Comparison of ENCODE assay signal across 27 cellular contexts in the genomic region with DNA sequence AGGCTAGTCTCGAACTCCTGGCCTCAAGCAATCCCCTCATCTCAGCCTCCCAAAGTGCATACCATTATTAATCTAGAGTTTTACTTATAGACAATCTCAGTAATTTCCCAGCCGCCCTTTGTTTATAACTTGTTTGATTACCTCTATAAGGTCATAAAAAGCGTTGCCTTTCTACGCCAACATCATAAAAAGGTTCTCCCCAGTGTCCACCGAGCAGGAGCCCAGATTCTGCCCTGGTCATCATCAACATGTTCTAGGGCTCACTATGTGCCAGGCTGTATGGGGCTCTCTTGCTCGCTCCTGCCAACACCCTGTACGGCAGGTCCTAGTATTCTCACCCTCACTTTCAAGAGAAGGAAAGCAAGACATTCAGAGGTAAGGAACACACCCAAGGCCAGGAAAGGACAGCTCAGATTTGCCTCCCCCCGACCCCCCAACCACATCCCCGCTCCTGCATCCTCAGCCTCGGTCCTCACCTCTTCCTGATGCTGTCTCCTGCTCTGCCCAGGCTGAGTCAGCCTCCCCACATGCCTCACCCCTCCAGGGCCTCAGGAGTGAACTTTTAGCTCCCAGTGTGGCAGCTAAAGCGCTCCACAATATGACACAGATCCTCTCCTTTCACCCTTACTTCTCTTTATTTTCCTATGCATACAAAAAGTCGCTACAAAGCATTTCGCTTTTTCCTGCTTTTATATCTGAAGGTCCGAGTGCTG. TPM values are rescaled to one million over a fixed set of nuclear protein-coding genes. Genes with fewer than 3 reads are reported as not detected.
DNase-seq lines count a peak whose midpoint lies in the region; ATAC-seq and TF ChIP-seq lines count a peak whose summit lies in the region.
"Had no signal": no experiment of that assay in that cellular context is flagged by ENCODE, and none has a peak within 500 bp of the region (broad histone marks: within the 10 kb centered on the region; RNA-seq: fewer than 3 reads in every experiment).

No MANE protein-coding gene starts in this region.

- TF ChIP-seq CTCF in activated CD8-positive, alpha-beta T cell treated with anti-CD3 and anti-CD28 coated beads for 36 hours (IDR thresholded peaks at IDR 0.05), result no peak
- TF ChIP-seq CTCF in esophagus muscularis mucosa (IDR thresholded peaks at IDR 0.05), result no peak

- peak overlapping the region; percentile 19 for H3K27ac Mint-ChIP-seq in activated CD8-positive, alpha-beta T cell treated with anti-CD3 and anti-CD28 coated beads for 36 hours
- H3K27ac Mint-ChIP-seq in activated CD8-positive, alpha-beta T cell treated with anti-CD3 and anti-CD28 coated beads, Interleukin-2, amount 10 ng/mL, durations not matched to agents 7 days and 5 days, result no peak overlapping the region
- H3K27ac Mint-ChIP-seq in activated T-helper 2 cell treated with anti-CD3 and anti-CD28 coated beads, Interferon-gamma antibody, Interleukin-2, Interleukin-4, amounts not matched to agents 10 μg/mL and 5 μg/mL and 100 μg/mL, durations not matched to agents 14 hours and 24 hours and 36 hours, result peak overlapping the region; percentile 34
- H3K27ac Mint-ChIP-seq in stimulated activated effector memory CD8-positive, alpha-beta T cell treated with anti-CD3 and anti-CD28 coated beads, Interleukin-12 subunit alpha, Interleukin-12 subunit beta, amount 100 ng/mL, for 72 hours, result peak overlapping the region; percentile 61
- H3K27ac Mint-ChIP-seq: activated naive CD4-positive, alpha-beta T cell treated with anti-CD3 and anti-CD28 coated beads for 36 hours; activated T-cell treated with anti-CD3 and anti-CD28 coated beads, Interleukin-2, amount 50 U/mL, for 72 hours; CD8-positive, alpha-beta T cell had no signal

- H3K4me3 Mint-ChIP-seq in activated CD8-positive, alpha-beta T cell treated with anti-CD3 and anti-CD28 coated beads for 36 hours, result no peak overlapping the region
- H3K4me3 Mint-ChIP-seq in activated CD8-positive, alpha-beta T cell treated with anti-CD3 and anti-CD28 coated beads, Interleukin-2, amount 10 ng/mL, durations not matched to agents 7 days and 5 days, result no peak overlapping the region
- H3K4me3 Mint-ChIP-seq in activated T-helper 2 cell treated with anti-CD3 and anti-CD28 coated beads, Interferon-gamma antibody, Interleukin-2, Interleukin-4, amounts not matched to agents 10 μg/mL and 5 μg/mL and 100 μg/mL, durations not matched to agents 14 hours and 24 hours and 36 hours (ENCODE audit: low read depth), result no peak overlapping the region
- no peak overlapping the region for H3K4me3 Mint-ChIP-seq in stimulated activated effector memory CD8-positive, alpha-beta T cell treated with anti-CD3 and anti-CD28 coated beads, Interleukin-12 subunit alpha, Interleukin-12 subunit beta, amount 100 ng/mL, for 72 hours
- H3K4me3 Mint-ChIP-seq: activated naive CD4-positive, alpha-beta T cell treated with anti-CD3 and anti-CD28 coated beads for 36 hours; activated T-cell treated with anti-CD3 and anti-CD28 coated beads, Interleukin-2, amount 50 U/mL, for 72 hours; CD8-positive, alpha-beta T cell; naive B cell had no signal

- no peak for ATAC-seq in activated CD8-positive, alpha-beta T cell treated with anti-CD3 and anti-CD28 coated beads for 36 hours
- ATAC-seq in activated CD8-positive, alpha-beta T cell treated with anti-CD3 and anti-CD28 coated beads, Interleukin-2, amount 10 ng/mL, durations not matched to agents 7 days and 5 days, result no peak
- peak; percentile 62 for ATAC-seq in left colon
- no peak for ATAC-seq in stimulated activated effector memory CD8-positive, alpha-beta T cell treated with anti-CD3 and anti-CD28 coated beads, Interleukin-12 subunit alpha, Interleukin-12 subunit beta, amount 100 ng/mL, for 72 hours
- no peak for ATAC-seq in GM21529 (IDR thresholded peaks at IDR 0.05; ENCODE audit: unreplicated experiment)
- ATAC-seq: activated T-cell treated with anti-CD3 and anti-CD28 coated beads, Interleukin-2, amount 50 U/mL, for 72 hours; CD8-positive, alpha-beta T cell; left lobe of liver had no signal

- H3K9me3 ChIP-seq in esophagus muscularis mucosa, result no peaks in the 10 kb centered on the region
- H3K9me3 ChIP-seq: tibial artery had no signal

- CTCF ChIA-PET in activated CD8-positive, alpha-beta T cell treated with anti-CD3 and anti-CD28 coated beads for 36 hours (lab: Charles Lee), result interaction anchor here (0.8 kb wide), 1 partner anchor 20 kb away, joined by 3 read pairs; no protein-coding TSS in a partner anchor
- CTCF ChIA-PET in activated CD8-positive, alpha-beta T cell treated with anti-CD3 and anti-CD28 coated beads, Interleukin-2, amount 10 ng/mL, durations not matched to agents 7 days and 5 days (lab: Charles Lee), result no interaction called here

- peaks cover 17% of the 10 kb centered on the region for H3K4me1 Mint-ChIP-seq in activated CD8-positive, alpha-beta T cell treated with anti-CD3 and anti-CD28 coated beads for 36 hours (ENCODE audit: low read depth)
- peaks cover 28% of the 10 kb centered on the region for H3K4me1 Mint-ChIP-seq in activated CD8-positive, alpha-beta T cell treated with anti-CD3 and anti-CD28 coated beads, Interleukin-2, amount 10 ng/mL, durations not matched to agents 7 days and 5 days (ENCODE audit: low read depth)
- peaks cover 16% of the 10 kb centered on the region for H3K4me1 Mint-ChIP-seq in activated T-helper 2 cell treated with anti-CD3 and anti-CD28 coated beads, Interferon-gamma antibody, Interleukin-2, Interleukin-4, amounts not matched to agents 10 μg/mL and 5 μg/mL and 100 μg/mL, durations not matched to agents 14 hours and 24 hours and 36 hours (ENCODE audit: low read depth)
- H3K4me1 Mint-ChIP-seq in stimulated activated effector memory CD8-positive, alpha-beta T cell treated with anti-CD3 and anti-CD28 coated beads, Interleukin-12 subunit alpha, Interleukin-12 subunit beta, amount 100 ng/mL, for 72 hours, result peaks cover 36% of the 10 kb centered on the region

- 92% methylated on average over 14 of the region's 14 CpGs for WGBS in esophagus muscularis mucosa

- H3K27me3 ChIP-seq in esophagus muscularis mucosa, result no peaks in the 10 kb centered on the region
- H3K27me3 ChIP-seq: tibial artery had no signal

- DNase-seq in activated CD8-positive, alpha-beta T cell treated with anti-CD3 and anti-CD28 coated beads for 36 hours, result no peak
- no peak for DNase-seq in activated CD8-positive, alpha-beta T cell treated with anti-CD3 and anti-CD28 coated beads, Interleukin-2, amount 10 ng/mL, durations not matched to agents 7 days and 5 days
- no peak for DNase-seq in activated T-helper 2 cell treated with anti-CD3 and anti-CD28 coated beads, Interferon-gamma antibody, Interleukin-2, Interleukin-4, amounts not matched to agents 10 μg/mL and 5 μg/mL and 100 μg/mL, durations not matched to agents 14 hours and 24 hours and 36 hours (ENCODE audit: low spot score)
- peak in 1 of 2 donors; percentile 38 for DNase-seq in left colon
- no peak for DNase-seq in stimulated activated effector memory CD8-positive, alpha-beta T cell treated with anti-CD3 and anti-CD28 coated beads, Interleukin-12 subunit alpha, Interleukin-12 subunit beta, amount 100 ng/mL, for 72 hours (ENCODE audit: low spot score in 2 of 2)
- DNase-seq in esophagus muscularis mucosa (ENCODE audit: extremely low spot score), result no peak
- no peak for DNase-seq in NCI-H1092 (lab: John Stamatoyannopoulos, UW)
- DNase-seq: activated CD4-positive, alpha-beta T cell treated with anti-CD3 and anti-CD28 coated beads for 48 hours; activated naive CD4-positive, alpha-beta T cell treated with anti-CD3 and anti-CD28 coated beads for 36 hours; activated T-cell treated with anti-CD3 and anti-CD28 coated beads, Interleukin-2, amount 50 U/mL, for 72 hours; AML-193; amniotic stem cell; CD8-positive, alpha-beta T cell; effector memory CD4-positive, alpha-beta T cell; HCEC 1CT; head of caudate nucleus; Karpas-422; naive B cell; NCI-H146; NCI-H2107; NCI-H82; T-helper 2 cell; tibial artery had no signal

- no peak for TF ChIP-seq POLR2A in esophagus muscularis mucosa (IDR thresholded peaks at IDR 0.05; ENCODE audit: low read depth)

- peaks cover 25% of the 10 kb centered on the region for H3K36me3 Mint-ChIP-seq in activated CD8-positive, alpha-beta T cell treated with anti-CD3 and anti-CD28 coated beads for 36 hours (ENCODE audit: low read depth)
- H3K36me3 Mint-ChIP-seq in activated CD8-positive, alpha-beta T cell treated with anti-CD3 and anti-CD28 coated beads, Interleukin-2, amount 10 ng/mL, durations not matched to agents 7 days and 5 days (ENCODE audit: low read depth), result peaks cover 39% of the 10 kb centered on the region
- peaks cover 61% of the 10 kb centered on the region for H3K36me3 Mint-ChIP-seq in activated T-helper 2 cell treated with anti-CD3 and anti-CD28 coated beads, Interferon-gamma antibody, Interleukin-2, Interleukin-4, amounts not matched to agents 10 μg/mL and 5 μg/mL and 100 μg/mL, durations not matched to agents 14 hours and 24 hours and 36 hours (ENCODE audit: low read depth)
- H3K36me3 Mint-ChIP-seq in stimulated activated effector memory CD8-positive, alpha-beta T cell treated with anti-CD3 and anti-CD28 coated beads, Interleukin-12 subunit alpha, Interleukin-12 subunit beta, amount 100 ng/mL, for 72 hours, result peaks cover 95% of the 10 kb centered on the region

- no peaks in the 10 kb centered on the region for H3K4me1 ChIP-seq in esophagus muscularis mucosa
- H3K4me1 ChIP-seq: tibial artery had no signal

- intact Hi-C loops in activated CD8-positive, alpha-beta T cell treated with anti-CD3 and anti-CD28 coated beads for 36 hours (cut with micrococcal nuclease), result no loop called here
- intact Hi-C loops in activated T-helper 2 cell treated with anti-CD3 and anti-CD28 coated beads, Interferon-gamma antibody, Interleukin-2, Interleukin-4, amounts not matched to agents 10 μg/mL and 5 μg/mL and 100 μg/mL, durations not matched to agents 14 hours and 24 hours and 36 hours (cut with micrococcal nuclease), result no loop called here
- intact Hi-C loops in left colon (cut with DNase I, micrococcal nuclease), result no loop called here
- intact Hi-C loops in esophagus muscularis mucosa (cut with DNase I), result no loop called here

- no peak overlapping the region for H3K27ac ChIP-seq in esophagus muscularis mucosa (replicated peaks in 1 of 4)
- H3K27ac ChIP-seq: RWPE1, SK-N-MC, tibial artery had no signal

- TF ChIP-seq EP300 in esophagus muscularis mucosa (IDR thresholded peaks at IDR 0.05), result no peak

- H3K9me3 Mint-ChIP-seq in activated CD8-positive, alpha-beta T cell treated with anti-CD3 and anti-CD28 coated beads for 36 hours, result no peaks in the 10 kb centered on the region
- H3K9me3 Mint-ChIP-seq in activated CD8-positive, alpha-beta T cell treated with anti-CD3 and anti-CD28 coated beads, Interleukin-2, amount 10 ng/mL, durations not matched to agents 7 days and 5 days (ENCODE audit: insufficient read depth), result no peaks in the 10 kb centered on the region
- no peaks in the 10 kb centered on the region for H3K9me3 Mint-ChIP-seq in activated T-helper 2 cell treated with anti-CD3 and anti-CD28 coated beads, Interferon-gamma antibody, Interleukin-2, Interleukin-4, amounts not matched to agents 10 μg/mL and 5 μg/mL and 100 μg/mL, durations not matched to agents 14 hours and 24 hours and 36 hours
- H3K9me3 Mint-ChIP-seq in stimulated activated effector memory CD8-positive, alpha-beta T cell treated with anti-CD3 and anti-CD28 coated beads, Interleukin-12 subunit alpha, Interleukin-12 subunit beta, amount 100 ng/mL, for 72 hours, result no peaks in the 10 kb centered on the region
- H3K9me3 Mint-ChIP-seq: activated naive CD4-positive, alpha-beta T cell treated with anti-CD3 and anti-CD28 coated beads for 36 hours; activated T-cell treated with anti-CD3 and anti-CD28 coated beads, Interleukin-2, amount 50 U/mL, for 72 hours; CD8-positive, alpha-beta T cell; naive B cell had no signal

- no peak overlapping the region for H3K4me3 ChIP-seq in esophagus muscularis mucosa
- H3K4me3 ChIP-seq: SK-N-MC, tibial artery had no signal

- H3K27me3 Mint-ChIP-seq in activated CD8-positive, alpha-beta T cell treated with anti-CD3 and anti-CD28 coated beads for 36 hours, result no peaks in the 10 kb centered on the region
- no peaks in the 10 kb centered on the region for H3K27me3 Mint-ChIP-seq in activated CD8-positive, alpha-beta T cell treated with anti-CD3 and anti-CD28 coated beads, Interleukin-2, amount 10 ng/mL, durations not matched to agents 7 days and 5 days (ENCODE audit: low read depth)
- H3K27me3 Mint-ChIP-seq in activated T-helper 2 cell treated with anti-CD3 and anti-CD28 coated beads, Interferon-gamma antibody, Interleukin-2, Interleukin-4, amounts not matched to agents 10 μg/mL and 5 μg/mL and 100 μg/mL, durations not matched to agents 14 hours and 24 hours and 36 hours (ENCODE audit: low read depth), result no peaks in the 10 kb centered on the region
- H3K27me3 Mint-ChIP-seq: naive B cell had no signal

- POLR2A ChIA-PET in activated CD8-positive, alpha-beta T cell treated with anti-CD3 and anti-CD28 coated beads for 36 hours (lab: Charles Lee), result no interaction called here
- POLR2A ChIA-PET in activated CD8-positive, alpha-beta T cell treated with anti-CD3 and anti-CD28 coated beads, Interleukin-2, amount 10 ng/mL, durations not matched to agents 7 days and 5 days (lab: Charles Lee), result no interaction called here

- peaks cover 51 to 88% (median 69%) of the 10 kb centered on the region in 4 donors for H3K36me3 ChIP-seq in esophagus muscularis mucosa

RNA-seq across cellular contexts. Expression of a gene that starts 14.3 kb away (rescaled TPM):
- total RNA-seq in activated CD8-positive, alpha-beta T cell treated with anti-CD3 and anti-CD28 coated beads for 36 hours, result 10 to 100 TPM; 27.1 to 27.2 TPM
- 10 to 100 TPM; 35.8 to 36.7 TPM for total RNA-seq in activated CD8-positive, alpha-beta T cell treated with anti-CD3 and anti-CD28 coated beads, Interleukin-2, amount 10 ng/mL, durations not matched to agents 7 days and 5 days
- total RNA-seq in activated T-helper 2 cell treated with anti-CD3 and anti-CD28 coated beads, Interferon-gamma antibody, Interleukin-2, Interleukin-4, amounts not matched to agents 10 μg/mL and 5 μg/mL and 100 μg/mL, durations not matched to agents 14 hours and 24 hours and 36 hours, result 45.2 and 47.6 TPM in 2 replicates
- total RNA-seq in left colon (10 to 100 TPM; 36.9 to 42.1 TPM), esophagus muscularis mucosa (10 to 100 TPM; 38.8 to 63.5 (median 41.4) TPM)
